In genomic region chr10:24849051-24849450, GRCh38 we compare ENCODE assay signal across 12 cellular contexts.
DNase-seq lines count a peak whose midpoint lies in the region; ATAC-seq and TF ChIP-seq lines count a peak whose summit lies in the region.
"Had no signal": no experiment of that assay in that cellular context is flagged by ENCODE, and none has a peak within 500 bp of the region (broad histone marks: within the 10 kb centered on the region; RNA-seq: fewer than 3 reads in every experiment).

No MANE protein-coding gene starts in this region.

- H3K9me3 ChIP-seq in RWPE2 (ENCODE audit: severe bottlenecking), result no peaks in the 10 kb centered on the region
- H3K9me3 ChIP-seq in CD4-positive, alpha-beta T cell (ENCODE audit: control insufficient read depth, low read length), result no peaks in the 10 kb centered on the region
- H3K9me3 ChIP-seq in CD4-positive, alpha-beta memory T cell (ENCODE audit: control insufficient read depth in 1 of 2, low read length in 2 of 2), result no peaks in the 10 kb centered on the region

- CTCF ChIA-PET in CD4-positive, alpha-beta T cell (lab: Charles Lee), result interaction anchor here (1.3 kb wide), 1 partner anchor 18 kb away, joined by 4 read pairs; no protein-coding TSS in a partner anchor
- CTCF ChIA-PET in CD4-positive, alpha-beta memory T cell (lab: Charles Lee; ENCODE audit: partially characterized antibody), result interaction anchor here (0.9 kb wide), 1 partner anchor 9 kb away, joined by 3 read pairs; no protein-coding TSS in a partner anchor

- H3K27me3 ChIP-seq in RWPE2 (ENCODE audit: insufficient read depth, poor library complexity, severe bottlenecking), result no peaks in the 10 kb centered on the region
- no peaks in the 10 kb centered on the region for H3K27me3 ChIP-seq in foreskin keratinocyte
- no peaks in the 10 kb centered on the region for H3K27me3 ChIP-seq in CD4-positive, alpha-beta T cell (ENCODE audit: control insufficient read depth, insufficient read depth, low read length)
- H3K27me3 ChIP-seq in CD4-positive, alpha-beta memory T cell (ENCODE audit: insufficient read depth, low read length), result no peaks in the 10 kb centered on the region

- TF ChIP-seq CTCF in RWPE2 (IDR thresholded peaks at IDR 0.05; ENCODE audit: poor library complexity, severe bottlenecking), result no peak
- no peak for TF ChIP-seq CTCF in foreskin keratinocyte (conservative IDR thresholded peaks at IDR 0.05)
- TF ChIP-seq CTCF in CD4-positive, alpha-beta T cell (IDR thresholded peaks at IDR 0.05), result no peak

- ATAC-seq in RWPE2 (ENCODE audit: low read depth) (no peak), foreskin keratinocyte (peak; percentile 58), GM19455 (IDR thresholded peaks at IDR 0.05; ENCODE audit: unreplicated experiment) (no peak)
- no peak for ATAC-seq in CD4-positive, alpha-beta T cell (ENCODE audit: poor library complexity)
- ATAC-seq: activated T-cell treated with anti-CD3 and anti-CD28 coated beads, Interleukin-2, amount 50 U/mL, for 72 hours; T-helper 17 cell had no signal

- H3K27ac ChIP-seq in RWPE2 (ENCODE audit: poor library complexity, severe bottlenecking) (peak overlapping the region; percentile 67), foreskin keratinocyte (peak overlapping the region; percentile 88)
- H3K27ac ChIP-seq in CD4-positive, alpha-beta T cell (ENCODE audit: low read depth, low read length), result no peak overlapping the region
- H3K27ac ChIP-seq in CD4-positive, alpha-beta memory T cell (ENCODE audit: low read depth, low read length), result no peak overlapping the region

- no peak overlapping the region for H3K27ac Mint-ChIP-seq in CD4-positive, alpha-beta T cell
- H3K27ac Mint-ChIP-seq in CD4-positive, alpha-beta memory T cell, result no peak overlapping the region
- H3K27ac Mint-ChIP-seq: activated T-cell treated with anti-CD3 and anti-CD28 coated beads, Interleukin-2, amount 50 U/mL, for 72 hours; T-helper 17 cell had no signal

- no peak overlapping the region for H3K4me3 ChIP-seq in RWPE2 (ENCODE audit: severe bottlenecking)
- no peak overlapping the region for H3K4me3 ChIP-seq in CD4-positive, alpha-beta memory T cell (ENCODE audit: low read length in 2 of 2)

- POLR2A ChIA-PET in CD4-positive, alpha-beta T cell (lab: Charles Lee), result interaction anchor here (0.6 to 1.3 kb wide), 2 partner anchors 12 to 119 kb away, joined by 3 read pairs; no protein-coding TSS in a partner anchor
- POLR2A ChIA-PET in CD4-positive, alpha-beta memory T cell (lab: Charles Lee; ENCODE audit: partially characterized antibody), result no interaction called here

- H3K4me3 Mint-ChIP-seq in CD4-positive, alpha-beta T cell, result no peak overlapping the region
- no peak overlapping the region for H3K4me3 Mint-ChIP-seq in CD4-positive, alpha-beta memory T cell
- H3K4me3 Mint-ChIP-seq: activated T-cell treated with anti-CD3 and anti-CD28 coated beads, Interleukin-2, amount 50 U/mL, for 72 hours; T-helper 17 cell had no signal

- intact Hi-C loops in CD4-positive, alpha-beta T cell (cut with DNase I, micrococcal nuclease), result no loop called here
- intact Hi-C loops in CD4-positive, alpha-beta memory T cell (cut with micrococcal nuclease), result no loop called here

- peak; percentile 79 for DNase-seq in HT-29 (ENCODE audit: low spot score)
- DNase-seq in RWPE2 (ENCODE audit: low spot score), result no peak
- DNase-seq in foreskin keratinocyte, result peak; percentile 15 to 44
- peak; percentile 72 for DNase-seq in pons (ENCODE audit: low spot score)
- DNase-seq in CD4-positive, alpha-beta T cell, result no peak
- DNase-seq in CD4-positive, alpha-beta memory T cell, result no peak
- DNase-seq in mesenteric fat pad (ENCODE audit: low spot score), result no peak
- DNase-seq: activated T-cell treated with anti-CD3 and anti-CD28 coated beads, Interleukin-2, amount 50 U/mL, for 72 hours; NCI-H446 treated with DMSO at 0.1 percent for 48 hours; posterior cingulate gyrus; T-helper 17 cell had no signal

- H3K36me3 ChIP-seq in RWPE2 (ENCODE audit: low read depth), result no peaks in the 10 kb centered on the region
- H3K36me3 ChIP-seq in CD4-positive, alpha-beta memory T cell (ENCODE audit: insufficient read depth, low read length), result no peaks in the 10 kb centered on the region

- H3K4me1 Mint-ChIP-seq in CD4-positive, alpha-beta T cell (ENCODE audit: low read depth), result peaks cover 12% of the 10 kb centered on the region
- H3K4me1 Mint-ChIP-seq in CD4-positive, alpha-beta memory T cell, result peaks cover 6 to 8% (median 6%) of the 10 kb centered on the region in 4 donors

- H3K4me1 ChIP-seq in RWPE2 (ENCODE audit: insufficient read depth, poor library complexity, severe bottlenecking) (peaks cover 20% of the 10 kb centered on the region), foreskin keratinocyte (peaks cover 22% of the 10 kb centered on the region)
- no peaks in the 10 kb centered on the region for H3K4me1 ChIP-seq in CD4-positive, alpha-beta memory T cell (ENCODE audit: insufficient read depth, low read length)

- H3K9me3 Mint-ChIP-seq in CD4-positive, alpha-beta T cell, result no peaks in the 10 kb centered on the region
- H3K9me3 Mint-ChIP-seq in CD4-positive, alpha-beta memory T cell, result peaks cover 0 to 2% (median 0%) of the 10 kb centered on the region in 8 donors

- H3K36me3 Mint-ChIP-seq in CD4-positive, alpha-beta T cell (ENCODE audit: low read depth), result no peaks in the 10 kb centered on the region
- H3K36me3 Mint-ChIP-seq in CD4-positive, alpha-beta memory T cell, result no peaks in the 10 kb centered on the region

- no peaks in the 10 kb centered on the region for H3K27me3 Mint-ChIP-seq in CD4-positive, alpha-beta T cell
- peaks cover 0 to 2% of the 10 kb centered on the region in 2 donors for H3K27me3 Mint-ChIP-seq in CD4-positive, alpha-beta memory T cell

Comparison
In these comparisons a context has a peak if more than half of its experiments do, and no peak if none do; other contexts are left out.
1. DNase-seq: peak in HT-29 (single experiment), foreskin keratinocyte (2 of 2) and pons (single experiment); none in RWPE2 (single experiment), CD4-positive, alpha-beta T cell (0 of 10), CD4-positive, alpha-beta memory T cell (0 of 5) and mesenteric fat pad (single experiment).
2. H3K27ac ChIP-seq: peak in RWPE2 (single experiment) and foreskin keratinocyte (single experiment); none in CD4-positive, alpha-beta T cell (single experiment) and CD4-positive, alpha-beta memory T cell (single experiment).